ENCODE assay signal across 8 cellular contexts in the genomic region with DNA sequence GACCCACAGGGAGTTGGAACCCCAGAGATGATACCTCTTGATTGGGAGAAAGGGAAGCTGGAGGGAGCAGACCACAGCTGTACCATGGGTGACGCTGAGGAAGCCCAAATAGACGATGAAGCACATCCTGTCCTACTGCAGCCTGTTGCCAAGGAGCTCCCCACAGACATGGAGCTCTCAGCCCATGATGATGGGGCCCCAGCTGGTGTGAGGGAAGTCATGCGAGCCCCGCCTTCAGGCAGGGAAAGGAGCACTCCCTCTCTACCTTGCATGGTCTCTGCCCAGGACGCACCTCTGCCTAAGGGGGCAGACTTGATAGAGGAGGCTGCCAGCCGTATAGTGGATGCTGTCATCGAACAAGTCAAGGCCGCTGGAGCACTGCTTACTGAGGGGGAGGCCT.
DNase-seq lines count a peak whose midpoint lies in the region; ATAC-seq and TF ChIP-seq lines count a peak whose summit lies in the region.

No MANE protein-coding gene starts in this region.

- H3K4me1 Mint-ChIP-seq in activated CD4-positive, alpha-beta T cell treated with anti-CD3 and anti-CD28 coated beads, Interleukin-2, amount 10 ng/mL, durations not matched to agents 24 days and 14 days = peaks cover 68% of the 10 kb centered on the region

- H3K36me3 Mint-ChIP-seq in activated CD4-positive, alpha-beta T cell treated with anti-CD3 and anti-CD28 coated beads, Interleukin-2, amount 10 ng/mL, durations not matched to agents 24 days and 14 days (ENCODE audit: low read depth) = peaks cover 42% of the 10 kb centered on the region

- H3K9me3 Mint-ChIP-seq in activated CD4-positive, alpha-beta T cell treated with anti-CD3 and anti-CD28 coated beads, Interleukin-2, amount 10 ng/mL, durations not matched to agents 24 days and 14 days = no peaks in the 10 kb centered on the region

- H3K27me3 ChIP-seq in ovary = no peaks in the 10 kb centered on the region
- H3K27me3 ChIP-seq in H7 (ENCODE audit: control insufficient read depth, insufficient read depth, low read length) = no peaks in the 10 kb centered on the region

- 70 to 85% (median 80%) methylated on average over 8 of the region's 8 CpGs for WGBS in ovary, 3 donors

- peak overlapping the region; percentile 98 for H3K27ac Mint-ChIP-seq in activated CD4-positive, alpha-beta T cell treated with anti-CD3 and anti-CD28 coated beads, Interleukin-2, amount 10 ng/mL, durations not matched to agents 24 days and 14 days

- no peak for TF ChIP-seq EP300 in ovary (IDR thresholded peaks at IDR 0.05)

- intact Hi-C loops in activated CD4-positive, alpha-beta T cell treated with anti-CD3 and anti-CD28 coated beads, Interleukin-2, amount 10 ng/mL, durations not matched to agents 24 days and 14 days (cut with micrococcal nuclease) = loop anchor here (5.0 to 10.0 kb wide), 3 partner anchors 94 to 267 kb away; partner anchors contain the start of gene AKAP13
- intact Hi-C loops in ovary (cut with DNase I) = no loop called here

- ATAC-seq in GM18873 (IDR thresholded peaks at IDR 0.05; ENCODE audit: low FRiP score, unreplicated experiment) (no peak), HG02763 (IDR thresholded peaks at IDR 0.05; ENCODE audit: unreplicated experiment) (no peak)

- H3K4me3 Mint-ChIP-seq in activated CD4-positive, alpha-beta T cell treated with anti-CD3 and anti-CD28 coated beads, Interleukin-2, amount 10 ng/mL, durations not matched to agents 24 days and 14 days = peak overlapping the region; percentile 82

- H3K27me3 Mint-ChIP-seq in activated CD4-positive, alpha-beta T cell treated with anti-CD3 and anti-CD28 coated beads, Interleukin-2, amount 10 ng/mL, durations not matched to agents 24 days and 14 days = no peaks in the 10 kb centered on the region

- TF ChIP-seq POLR2A in erythroblast (IDR thresholded peaks at IDR 0.05; ENCODE audit: low read length) = no peak
- no peak for TF ChIP-seq POLR2A in ovary (IDR thresholded peaks at IDR 0.05)

- H3K4me3 ChIP-seq in ovary (peak overlapping the region; percentile 30), H7 (ENCODE audit: insufficient read depth, low read depth, low read length) (no peak overlapping the region)

- TF ChIP-seq CTCF in ovary (IDR thresholded peaks at IDR 0.05) = no peak

- no peaks in the 10 kb centered on the region for H3K9me3 ChIP-seq in ovary

- H3K36me3 ChIP-seq in ovary = no peaks in the 10 kb centered on the region
- H3K36me3 ChIP-seq in H7 (replicated peaks; ENCODE audit: control insufficient read depth, insufficient read depth, low read length) = peaks cover 5% of the 10 kb centered on the region

- H3K27ac ChIP-seq in ovary = peak overlapping the region; percentile 70 to 73

- peaks cover 14% of the 10 kb centered on the region for H3K4me1 ChIP-seq in ovary (ENCODE audit: insufficient read depth)

- peak; percentile 76 for DNase-seq in CMK (ENCODE audit: low read depth)
- peak; percentile 84 for DNase-seq in activated CD4-positive, alpha-beta T cell treated with anti-CD3 and anti-CD28 coated beads, Interleukin-2, amount 10 ng/mL, durations not matched to agents 24 days and 14 days
- peak; percentile 8 to 38 for DNase-seq in erythroblast (lab: John Stamatoyannopoulos, UW)
- DNase-seq in ovary = no peak
- no peak for DNase-seq in H7
- DNase-seq in putamen (ENCODE audit: low spot score) = no peak

Comparison
In these comparisons a context has a peak if more than half of its experiments do, and no peak if none do; other contexts are left out.
1. DNase-seq: peak in CMK (single experiment), activated CD4-positive, alpha-beta T cell treated with anti-CD3 and anti-CD28 coated beads, Interleukin-2, amount 10 ng/mL, durations not matched to agents 24 days and 14 days (single experiment) and erythroblast (2 of 2); none in ovary (0 of 5), H7 (single experiment) and putamen (single experiment).